In genomic region chr17:14198013-14198412, GRCh38 we compare ENCODE assay signal across 10 cellular contexts. TPM values are rescaled to one million over a fixed set of nuclear protein-coding genes. Genes with fewer than 3 reads are reported as not detected.
DNase-seq lines count a peak whose midpoint lies in the region; ATAC-seq and TF ChIP-seq lines count a peak whose summit lies in the region.
"Had no signal": no experiment of that assay in that cellular context is flagged by ENCODE, and none has a peak within 500 bp of the region (broad histone marks: within the 10 kb centered on the region; RNA-seq: fewer than 3 reads in every experiment).

No MANE protein-coding gene starts in this region.

- no peaks in the 10 kb centered on the region for H3K9me3 ChIP-seq in CD4-positive, alpha-beta memory T cell (ENCODE audit: control insufficient read depth in 1 of 2, low read length in 2 of 2)
- H3K9me3 ChIP-seq in ascending aorta: no peaks in the 10 kb centered on the region

- peak overlapping the region; percentile 35 for H3K27ac ChIP-seq in CD4-positive, alpha-beta memory T cell (ENCODE audit: low read depth, low read length)
- H3K27ac ChIP-seq in GM23338 (ENCODE audit: low read depth) (0 out of 2 replicates have a peak overlapping the region, but pooled peaks have one; percentile 18), mesendoderm (ENCODE audit: low read depth, low read length) (no peak overlapping the region), ascending aorta (no peak overlapping the region)
- H3K27ac ChIP-seq: PC-9 had no signal

- H4K5ac ChIP-seq in mesendoderm (ENCODE audit: low read length): no peak overlapping the region

- H3K4me2 ChIP-seq in GM23338 (no peak overlapping the region; the same call in 1 of the 2 replicates), mesendoderm (ENCODE audit: low read length) (no peak overlapping the region)
- H3K4me2 ChIP-seq: PC-9 had no signal

- peaks cover 0 to 2% (median 0%) of the 10 kb centered on the region in 8 donors for H3K9me3 Mint-ChIP-seq in CD4-positive, alpha-beta memory T cell
- H3K9me3 Mint-ChIP-seq in GM23338: no peaks in the 10 kb centered on the region
- H3K9me3 Mint-ChIP-seq in activated T-helper 2 cell treated with anti-CD3 and anti-CD28 coated beads, Interferon-gamma antibody, Interleukin-2, Interleukin-4, amounts not matched to agents 10 μg/mL and 5 μg/mL and 100 μg/mL, durations not matched to agents 14 hours and 24 hours and 36 hours: no peaks in the 10 kb centered on the region
- H3K9me3 Mint-ChIP-seq: nephron had no signal

- no peak overlapping the region for H3K4ac ChIP-seq in mesendoderm (ENCODE audit: low read depth, low read length)

- no peak overlapping the region for H3K23ac ChIP-seq in mesendoderm (ENCODE audit: low read length)

- H2BK15ac ChIP-seq in mesendoderm (replicated peaks; ENCODE audit: low read depth): no peak overlapping the region

- H3K36me3 Mint-ChIP-seq in CD4-positive, alpha-beta memory T cell: no peaks in the 10 kb centered on the region
- peaks cover 3% of the 10 kb centered on the region; the same call in 1 of the 3 replicates for H3K36me3 Mint-ChIP-seq in GM23338 (ENCODE audit: low read depth)
- H3K36me3 Mint-ChIP-seq in activated T-helper 2 cell treated with anti-CD3 and anti-CD28 coated beads, Interferon-gamma antibody, Interleukin-2, Interleukin-4, amounts not matched to agents 10 μg/mL and 5 μg/mL and 100 μg/mL, durations not matched to agents 14 hours and 24 hours and 36 hours (ENCODE audit: low read depth): peaks cover 46% of the 10 kb centered on the region

- intact Hi-C loops in CD4-positive, alpha-beta memory T cell (cut with micrococcal nuclease): no loop called here
- intact Hi-C loops in activated T-helper 2 cell treated with anti-CD3 and anti-CD28 coated beads, Interferon-gamma antibody, Interleukin-2, Interleukin-4, amounts not matched to agents 10 μg/mL and 5 μg/mL and 100 μg/mL, durations not matched to agents 14 hours and 24 hours and 36 hours (cut with micrococcal nuclease): no loop called here
- intact Hi-C loops in ascending aorta (cut with DNase I): no loop called here

- no peak overlapping the region for H2BK120ac ChIP-seq in mesendoderm (ENCODE audit: low read depth, low read length)

- H3K4me3 Mint-ChIP-seq in CD4-positive, alpha-beta memory T cell: peak overlapping the region; percentile 67 to 91 (median 77)
- H3K4me3 Mint-ChIP-seq in GM23338: no peak overlapping the region
- peak overlapping the region; percentile 46 for H3K4me3 Mint-ChIP-seq in activated T-helper 2 cell treated with anti-CD3 and anti-CD28 coated beads, Interferon-gamma antibody, Interleukin-2, Interleukin-4, amounts not matched to agents 10 μg/mL and 5 μg/mL and 100 μg/mL, durations not matched to agents 14 hours and 24 hours and 36 hours (ENCODE audit: low read depth)
- H3K4me3 Mint-ChIP-seq: nephron had no signal

- H3K4me3 ChIP-seq in CD4-positive, alpha-beta memory T cell (ENCODE audit: low read length in 2 of 2): peak overlapping the region in 1 of 2 donors; percentile 12
- H3K4me3 ChIP-seq in GM23338 (no peak overlapping the region), mesendoderm (ENCODE audit: low read length) (no peak overlapping the region), ascending aorta (no peak overlapping the region)
- H3K4me3 ChIP-seq: PC-9 had no signal

- no peak overlapping the region for H2AFZ ChIP-seq in GM23338
- H2AFZ ChIP-seq: PC-9 had no signal

- peak overlapping the region; percentile 87 to 96 (median 92) for H3K27ac Mint-ChIP-seq in CD4-positive, alpha-beta memory T cell
- H3K27ac Mint-ChIP-seq in GM23338: peak overlapping the region; percentile 47; the same call in 1 of the 2 replicates
- H3K27ac Mint-ChIP-seq in activated T-helper 2 cell treated with anti-CD3 and anti-CD28 coated beads, Interferon-gamma antibody, Interleukin-2, Interleukin-4, amounts not matched to agents 10 μg/mL and 5 μg/mL and 100 μg/mL, durations not matched to agents 14 hours and 24 hours and 36 hours: no peak overlapping the region
- H3K27ac Mint-ChIP-seq: nephron had no signal

- H3F3A ChIP-seq in GM23338 (replicated peaks; ENCODE audit: low read depth): no peaks in the 10 kb centered on the region

- H4K8ac ChIP-seq in mesendoderm (ENCODE audit: low read depth, low read length): no peak overlapping the region

- H2BK5ac ChIP-seq in mesendoderm (ENCODE audit: low read length): no peak overlapping the region

- H4K20me1 ChIP-seq in GM23338 (replicated peaks; ENCODE audit: insufficient read depth): no peaks in the 10 kb centered on the region

- TF ChIP-seq CTCF in GM23338 (conservative IDR thresholded peaks at IDR 0.05; ENCODE audit: low read depth in 2 of 2) (no peak), ascending aorta (IDR thresholded peaks at IDR 0.05) (no peak)

- H3K9me2 ChIP-seq in GM23338 (ENCODE audit: insufficient read depth): no peaks in the 10 kb centered on the region; the same call in 1 of the 2 replicates

- H3K56ac ChIP-seq in mesendoderm (ENCODE audit: low read length): no peak overlapping the region

- no peak overlapping the region for H3K18ac ChIP-seq in mesendoderm (ENCODE audit: low read length)

- peaks cover 95% of the 10 kb centered on the region for H3K4me1 ChIP-seq in CD4-positive, alpha-beta memory T cell (ENCODE audit: insufficient read depth, low read length)
- 0 out of 2 replicates have a peak, but pooled peaks cover 10% of the 10 kb centered on the region for H3K4me1 ChIP-seq in GM23338 (ENCODE audit: insufficient read depth)
- no peaks in the 10 kb centered on the region for H3K4me1 ChIP-seq in mesendoderm (ENCODE audit: control insufficient read depth, low read depth, low read length)
- no peaks in the 10 kb centered on the region for H3K4me1 ChIP-seq in ascending aorta

- CTCF ChIA-PET in CD4-positive, alpha-beta memory T cell (lab: Charles Lee; ENCODE audit: partially characterized antibody): interaction anchor here (1.1 to 7.9 kb wide), 6 partner anchors 9 to 600 kb away, joined by 3 to 59 read pairs (median 5); partner anchors contain the start of gene HS3ST3B1

- no peak overlapping the region for H3K9ac ChIP-seq in mesendoderm (ENCODE audit: low read length)

- POLR2A ChIA-PET in CD4-positive, alpha-beta memory T cell (lab: Charles Lee; ENCODE audit: partially characterized antibody): interaction anchor here (1.1 to 8.0 kb wide), 4 partner anchors 8 to 102 kb away, joined by 3 to 144 read pairs (median 8); partner anchors contain the start of gene HS3ST3B1

- H3K27me3 ChIP-seq in CD4-positive, alpha-beta memory T cell (ENCODE audit: insufficient read depth, low read length): no peaks in the 10 kb centered on the region
- no peaks in the 10 kb centered on the region for H3K27me3 ChIP-seq in GM23338 (ENCODE audit: insufficient read depth)
- H3K27me3 ChIP-seq in mesendoderm (ENCODE audit: insufficient read depth, low read length, poor library complexity): no peaks in the 10 kb centered on the region
- H3K27me3 ChIP-seq in ascending aorta: no peaks in the 10 kb centered on the region

- H3K27me3 Mint-ChIP-seq in CD4-positive, alpha-beta memory T cell: no peaks in the 10 kb centered on the region
- H3K27me3 Mint-ChIP-seq in GM23338 (ENCODE audit: insufficient read depth, low read depth, poor library complexity): no peaks in the 10 kb centered on the region
- H3K27me3 Mint-ChIP-seq in activated T-helper 2 cell treated with anti-CD3 and anti-CD28 coated beads, Interferon-gamma antibody, Interleukin-2, Interleukin-4, amounts not matched to agents 10 μg/mL and 5 μg/mL and 100 μg/mL, durations not matched to agents 14 hours and 24 hours and 36 hours (ENCODE audit: low read depth): no peaks in the 10 kb centered on the region

- H3K36me3 ChIP-seq in CD4-positive, alpha-beta memory T cell (ENCODE audit: insufficient read depth, low read length): no peaks in the 10 kb centered on the region
- no peaks in the 10 kb centered on the region for H3K36me3 ChIP-seq in GM23338 (ENCODE audit: insufficient read depth)
- H3K36me3 ChIP-seq in mesendoderm (ENCODE audit: control insufficient read depth, insufficient read depth, low read length): no peaks in the 10 kb centered on the region
- peaks cover 0 to 4% of the 10 kb centered on the region in 2 donors for H3K36me3 ChIP-seq in ascending aorta

- DNase-seq in CD4-positive, alpha-beta memory T cell: no peak
- peak; percentile 56 for DNase-seq in GM23338 (ENCODE audit: low spot score)
- DNase-seq in activated T-helper 2 cell treated with anti-CD3 and anti-CD28 coated beads, Interferon-gamma antibody, Interleukin-2, Interleukin-4, amounts not matched to agents 10 μg/mL and 5 μg/mL and 100 μg/mL, durations not matched to agents 14 hours and 24 hours and 36 hours (ENCODE audit: low spot score): no peak
- DNase-seq in mesendoderm: peak; percentile 75
- no peak for DNase-seq in ascending aorta (ENCODE audit: low spot score in 2 of 2)
- DNase-seq in nucleus accumbens (lab: John Stamatoyannopoulos, UW): no peak
- DNase-seq: PC-9 had no signal

- WGBS in mesendoderm (ENCODE audit: extremely low coverage, insufficient coverage, low lambda C conversion rate): no CpG with 5 or more reads among the region's 6 CpGs

- no peaks in the 10 kb centered on the region for H3K79me2 ChIP-seq in GM23338 (replicated peaks; ENCODE audit: insufficient read depth)
- no peaks in the 10 kb centered on the region for H3K79me2 ChIP-seq in mesendoderm (ENCODE audit: control insufficient read depth, insufficient read depth, low read length)

- peaks cover 79 to 95% (median 89%) of the 10 kb centered on the region in 4 donors for H3K4me1 Mint-ChIP-seq in CD4-positive, alpha-beta memory T cell
- peaks cover 16% of the 10 kb centered on the region for H3K4me1 Mint-ChIP-seq in GM23338
- H3K4me1 Mint-ChIP-seq in activated T-helper 2 cell treated with anti-CD3 and anti-CD28 coated beads, Interferon-gamma antibody, Interleukin-2, Interleukin-4, amounts not matched to agents 10 μg/mL and 5 μg/mL and 100 μg/mL, durations not matched to agents 14 hours and 24 hours and 36 hours (ENCODE audit: low read depth): peaks cover 90% of the 10 kb centered on the region
- H3K4me1 Mint-ChIP-seq: nephron had no signal

- H2AK5ac ChIP-seq in mesendoderm (ENCODE audit: low read length): no peak overlapping the region

- ATAC-seq in GM23338 (peak; percentile 82), HG03139 (IDR thresholded peaks at IDR 0.05; ENCODE audit: unreplicated experiment) (no peak)
- ATAC-seq: esophagus mucosa had no signal

- no peaks in the 10 kb centered on the region for H3K79me1 ChIP-seq in mesendoderm (ENCODE audit: low read length)

TF ChIP-seq in GM23338, 12 proteins besides CTCF, POLR2A, EP300 and RAD21 (continues in another document):
- no peak for TF ChIP-seq EZH2phosphoT487 (IDR thresholded peaks at IDR 0.05; ENCODE audit: unreplicated experiment)
- no peak for TF ChIP-seq EZH2 (IDR thresholded peaks at IDR 0.05; ENCODE audit: low read depth, unreplicated experiment)
- no peak for TF ChIP-seq ZNF331 (CRISPR knock-in tag; IDR thresholded peaks at IDR 0.05; ENCODE audit: low read depth)

RNA-seq across cellular contexts. Expression of gene CDRT15, which starts 38.6 kb away (rescaled TPM):
- not detected for total RNA-seq in CD4-positive, alpha-beta memory T cell
- polyA plus RNA-seq in CD4-positive, alpha-beta memory T cell: not detected
- total RNA-seq in GM23338 (2014; rRNA removed; shearing (Covaris generic)): not detected in 2 replicates
- 0.40 TPM in 1 of 2 replicates, not detected in the other for polyA plus RNA-seq in GM23338 (2016; fragmentation: Nextera tagmentation; extraction: Ambion mirVana)
- total RNA-seq in activated T-helper 2 cell treated with anti-CD3 and anti-CD28 coated beads, Interferon-gamma antibody, Interleukin-2, Interleukin-4, amounts not matched to agents 10 μg/mL and 5 μg/mL and 100 μg/mL, durations not matched to agents 14 hours and 24 hours and 36 hours: not detected in 2 replicates
- polyA plus RNA-seq in mesendoderm (2013, experiment 1 of 2): not detected
- polyA plus RNA-seq in mesendoderm (2013, experiment 2 of 2): not detected
- not detected for total RNA-seq in ascending aorta
- total RNA-seq: esophagus mucosa, PC-9 had no signal

Comparison
In these comparisons a context has a peak if more than half of its experiments do, and no peak if none do; other contexts are left out.
1. DNase-seq: peak in GM23338 (single experiment) and mesendoderm (single experiment); none in CD4-positive, alpha-beta memory T cell (0 of 5), activated T-helper 2 cell treated with anti-CD3 and anti-CD28 coated beads, Interferon-gamma antibody, Interleukin-2, Interleukin-4, amounts not matched to agents 10 μg/mL and 5 μg/mL and 100 μg/mL, durations not matched to agents 14 hours and 24 hours and 36 hours (single experiment), ascending aorta (0 of 2) and nucleus accumbens (0 of 56).
2. H3K27ac ChIP-seq: peak in CD4-positive, alpha-beta memory T cell (single experiment) and GM23338 (single experiment); none in mesendoderm (single experiment) and ascending aorta (0 of 2).